ENCODE assay signal across 8 cellular contexts in genomic region chrX:24479924-24480722, GRCh38. TPM values are rescaled to one million over a fixed set of nuclear protein-coding genes. Genes with fewer than 3 reads are reported as not detected.
DNase-seq lines count a peak whose midpoint lies in the region; ATAC-seq, FAIRE-seq and TF ChIP-seq lines count a peak whose summit lies in the region.

No MANE protein-coding gene starts in this region.

- no peak overlapping the region for H2AFZ ChIP-seq in Karpas-422 (ENCODE audit: low read length)
- peak overlapping the region; percentile 56 for H2AFZ ChIP-seq in GM12878 (ENCODE audit: control insufficient read depth, low read depth, low read length)

- FAIRE-seq in GM12878 (lab: Jason Lieb, UNC), result peak; percentile 97
- FAIRE-seq in small intestine (lab: Jason Lieb, UNC), result peak; percentile 93

- H3K9me2 ChIP-seq in Karpas-422 (replicated peaks; ENCODE audit: insufficient read depth, low read length), result no peaks in the 10 kb centered on the region

- intact Hi-C loops in GM12878 (cut with micrococcal nuclease; ENCODE audit: unreplicated experiment), result loop anchor here (1.0 kb wide), 1 partner anchor 15 kb away; the partner anchor contains the start of gene PDK3

- RAD21 ChIA-PET in GM12878 (lab: Charles Lee; ENCODE audit: unreplicated experiment), result interaction anchor here (0.8 to 1.9 kb wide), 8 partner anchors 9 to 698 kb away, joined by 3 to 10 read pairs (median 4); partner anchors contain the start of gene SAT1

- peaks cover 5% of the 10 kb centered on the region; the same call in 1 of the 2 replicates for H3K4me1 ChIP-seq in Karpas-422 (ENCODE audit: low read length)
- H3K4me1 ChIP-seq in GM12878 (ENCODE audit: control insufficient read depth, insufficient read depth, low read length), result no peaks in the 10 kb centered on the region
- peaks cover 0 to 2% of the 10 kb centered on the region in 2 donors for H3K4me1 ChIP-seq in small intestine (ENCODE audit: control insufficient read depth in 2 of 2, insufficient read depth in 1 of 2, low read depth in 1 of 2, low read length in 1 of 2)

- H3K9me3 ChIP-seq in Karpas-422 (ENCODE audit: low read length), result no peaks in the 10 kb centered on the region
- no peaks in the 10 kb centered on the region; the same call in 2 of the 3 replicates for H3K9me3 ChIP-seq in GM12878 (replicated peaks; ENCODE audit: control insufficient read depth, insufficient read depth, low read length)
- no peaks in the 10 kb centered on the region for H3K9me3 ChIP-seq in small intestine (ENCODE audit: control insufficient read depth, low read depth)

- no peak for TF ChIP-seq EP300 in GM12878 (IDR thresholded peaks at IDR 0.05; ENCODE audit: borderline replicate concordance in 1 of 2, control insufficient read depth in 1 of 2, low read depth in 2 of 2, low read length in 2 of 2)

- POLR2A ChIA-PET in GM12878 (lab: Charles Lee), result interaction anchor here (0.6 to 2.0 kb wide), 7 partner anchors 9 to 234 kb away, joined by 3 to 12 read pairs (median 4); partner anchors contain the start of gene PDK3

- TSS peak; percentile 51 for BruUV-seq in GM12878 (replicated peaks; lab: Mats Ljungman, UMichigan)

- TF ChIP-seq RAD21 in GM12878 (IDR thresholded peaks at IDR 0.05; ENCODE audit: insufficient read depth, low read depth, low read length), result no peak

- 12% methylated on average over 13 of the region's 13 CpGs for WGBS in GM12878 (ENCODE audit: insufficient coverage, insufficient replicate concordance, low lambda C conversion rate, missing lambda C conversion rate)
- 10 to 32% (median 25%) methylated on average over 13 of the region's 13 CpGs for WGBS in small intestine, 3 donors

- H3K36me3 ChIP-seq in Karpas-422 (ENCODE audit: insufficient read depth, low read length) (no peaks in the 10 kb centered on the region), GM12878 (ENCODE audit: control insufficient read depth in 2 of 2, insufficient read depth in 2 of 2, low read length in 1 of 2) (no peaks in the 10 kb centered on the region), small intestine (ENCODE audit: control insufficient read depth in 2 of 2, insufficient read depth in 2 of 2, low read length in 2 of 2) (no peaks in the 10 kb centered on the region)

- in situ Hi-C loops in GM12878 (cut with MboI), result no loop called here

- H3K27me3 ChIP-seq in Karpas-422 (ENCODE audit: low read length), result no peaks in the 10 kb centered on the region
- no peaks in the 10 kb centered on the region for H3K27me3 ChIP-seq in GM12878 (replicated peaks in 1 of 2; ENCODE audit: control insufficient read depth in 2 of 2, insufficient read depth in 2 of 2, low read length in 1 of 2)
- H3K27me3 ChIP-seq in small intestine (ENCODE audit: control insufficient read depth in 2 of 2, insufficient read depth in 2 of 2, low read length in 2 of 2), result no peaks in the 10 kb centered on the region

- no peaks in the 10 kb centered on the region for H4K20me1 ChIP-seq in Karpas-422 (ENCODE audit: insufficient read depth, low read depth, low read length)
- H4K20me1 ChIP-seq in GM12878 (ENCODE audit: control insufficient read depth, insufficient read depth), result no peaks in the 10 kb centered on the region

- no peak for TF ChIP-seq CTCF in GM12878 (IDR thresholded peaks at IDR 0.05 in 2 of 3, conservative IDR thresholded peaks at IDR 0.05 in 1 of 3; ENCODE audit: control insufficient read depth in 2 of 3, extremely low read depth in 1 of 3, insufficient read depth in 1 of 3, low read depth in 3 of 3, low read length in 3 of 3)

- CTCF ChIA-PET in GM12878 (lab: Yijun Ruan, JAX), result interaction anchor here (0.7 to 3.9 kb wide), 5 partner anchors 9 to 155 kb away, joined by 3 to 21 read pairs (median 5); no protein-coding TSS in a partner anchor

- ATAC-seq in GM21576 (IDR thresholded peaks at IDR 0.05; ENCODE audit: unreplicated experiment) (peak; percentile 95), GM12878 (peak; percentile 97)

- H3K4me2 ChIP-seq in Karpas-422 (ENCODE audit: low read depth, low read length, poor library complexity, severe bottlenecking) (peak overlapping the region; percentile 23), GM12878 (ENCODE audit: control insufficient read depth, insufficient read depth) (peak overlapping the region; percentile 84)

- H3K9ac ChIP-seq in Karpas-422 (ENCODE audit: low read length) (no peak overlapping the region), GM12878 (ENCODE audit: control insufficient read depth, insufficient read depth, low read length) (peak overlapping the region; percentile 49)

- peak; percentile 70 for TF ChIP-seq POLR2A in GM12878 (IDR thresholded peaks at IDR 0.05; ENCODE audit: low read depth, low read length)

- H3K27ac ChIP-seq in Karpas-422 (ENCODE audit: low read length), result no peak overlapping the region
- peak overlapping the region; percentile 80 for H3K27ac ChIP-seq in GM12878 (ENCODE audit: control insufficient read depth, insufficient read depth)
- H3K27ac ChIP-seq in small intestine (ENCODE audit: low read depth in 1 of 2, low read length in 1 of 2), result peak overlapping the region; percentile 74 to 85

- DNase-seq in GF-D8 (lab: John Stamatoyannopoulos, UW) (peak; percentile 35), Karpas-422 (no peak), T-helper 22 cell (ENCODE audit: low read depth) (peak; percentile 76), GM12878 (ENCODE audit: low read depth, low spot score) (peak; percentile 81), small intestine (peak; percentile 76), HCEC 1CT (no peak), hippocampal formation (lab: John Stamatoyannopoulos, UW) (no peak)

- H3K4me3 ChIP-seq in Karpas-422 (ENCODE audit: low read length) (peak overlapping the region; percentile 36; the same call in 1 of the 2 replicates), GM12878 (peak overlapping the region; percentile 42; the same call in 1 of the 2 replicates), small intestine (ENCODE audit: low read depth in 1 of 2, low read length in 2 of 2) (peak overlapping the region in 1 of 2 donors; percentile 5)

- H3K79me2 ChIP-seq in Karpas-422 (ENCODE audit: low read length) (no peaks in the 10 kb centered on the region), GM12878 (ENCODE audit: control insufficient read depth, insufficient read depth, low read length) (peaks cover 42% of the 10 kb centered on the region)

- SMC1A ChIA-PET in GM12878 (lab: Charles Lee; ENCODE audit: uncharacterized antibody, unreplicated experiment), result interaction anchor here (0.7 to 6.4 kb wide), 6 partner anchors 10 to 84 kb away, joined by 3 to 27 read pairs (median 11); partner anchors contain the start of gene PDK3

TF ChIP-seq in GM12878, 131 proteins besides CTCF, POLR2A, EP300 and RAD21 (continues in another document):
- no peak for TF ChIP-seq HDGF (IDR thresholded peaks at IDR 0.05)
- peak; percentile 83 for TF ChIP-seq ATF7 (IDR thresholded peaks at IDR 0.05; ENCODE audit: low read depth)
- TF ChIP-seq ZBTB4 (CRISPR knock-in tag; IDR thresholded peaks at IDR 0.05), result no peak
- TF ChIP-seq STAT3 (IDR thresholded peaks at IDR 0.05; ENCODE audit: low read depth, low read length), result no peak

RNA-seq across cellular contexts. Expression of gene PDK3, which starts 15.0 kb away (rescaled TPM):
- 13.8 and 20.1 TPM in 2 replicates for total RNA-seq in Karpas-422 (2014; rRNA removed; shearing (Covaris generic); ENCODE audit: low replicate concordance)
- 110 and 113 TPM in 2 replicates for total RNA-seq in GM12878 (2013; cell fraction: nucleolus; rRNA removed)
- total RNA-seq in GM12878 (2014; rRNA removed) (21.9 and 24.8 TPM in 2 replicates), GM12878 (2014; rRNA removed; fragmentation: Illumina TruSeq; extraction: Trizol) (22.0 and 22.7 TPM in 2 replicates), GM12878 (2021) (21.1 and 21.9 TPM in 2 replicates)
- polyA plus RNA-seq in GM12878 (2011; ENCODE audit: low read depth), result 12.1 TPM
- polyA plus RNA-seq in GM12878 (2011; rRNA removed) (54.6 and 70.5 TPM in 2 replicates), GM12878 (2014; fragmentation: Illumina TruSeq; extraction: Trizol) (20.4 and 23.8 TPM in 2 replicates), GM12878 (2014; fragmentation: Nextera tagmentation; extraction: Ambion mirVana) (1 to 10 TPM; 4.2 to 6.4 TPM), GM12878 (2014; rRNA removed) (15.9 and 17.8 TPM in 2 replicates), GM12878 (2016; fragmentation: Nextera tagmentation; extraction: Ambion mirVana) (10 to 100 TPM; 40.5 to 41.3 TPM), small intestine (10 to 100 TPM in 1 of 3 donors, 1 to 10 TPM in 2; 7.1 to 13.6 (median 8.9) TPM)
- polyA plus RNA-seq in GM12878 (2011; cell fraction: cytosol; rRNA removed), result 32.3 and 43.6 TPM in 2 replicates
- polyA plus RNA-seq in GM12878 (2011; cell fraction: nucleus; rRNA removed), result 20.0 and 22.2 TPM in 2 replicates
- 14.1 and 21.7 TPM in 2 replicates for polyA plus RNA-seq in GM12878 (2012)
- 78.1 and 97.3 TPM in 2 replicates for polyA minus RNA-seq in GM12878 (2011; rRNA and poly(A)+ RNA removed)
- polyA minus RNA-seq in GM12878 (2011; cell fraction: cytosol; rRNA and poly(A)+ RNA removed), result 23.9 and 28.0 TPM in 2 replicates
- 16.0 and 22.0 TPM in 2 replicates for polyA minus RNA-seq in GM12878 (2011; cell fraction: nucleus; rRNA and poly(A)+ RNA removed)

Comparison
In these comparisons a context has a peak if more than half of its experiments do, and no peak if none do; other contexts are left out.
1. DNase-seq: peak in GF-D8 (single experiment), T-helper 22 cell (single experiment), GM12878 (single experiment) and small intestine (single experiment); none in Karpas-422 (single experiment), HCEC 1CT (single experiment) and hippocampal formation (0 of 2).